Comparison of ENCODE assay signal across 11 cellular contexts in genomic region chr5:55062039-55062779, GRCh38. TPM values are rescaled to one million over a fixed set of nuclear protein-coding genes. Genes with fewer than 3 reads are reported as not detected.
A peak's percentile ranks its signal among the peaks of the same experiment; 100 is the strongest.
DNase-seq lines count a peak whose midpoint lies in the region; ATAC-seq and TF ChIP-seq lines count a peak whose summit lies in the region.
"Had no signal": no experiment of that assay in that cellular context is flagged by ENCODE, and none has a peak within 500 bp of the region (broad histone marks: within the 10 kb centered on the region; RNA-seq: fewer than 3 reads in every experiment).

No MANE protein-coding gene starts in this region.

- no peaks in the 10 kb centered on the region for H3K27me3 Mint-ChIP-seq in CD4-positive, alpha-beta memory T cell
- no peaks in the 10 kb centered on the region for H3K27me3 Mint-ChIP-seq in activated T-cell treated with anti-CD3 and anti-CD28 coated beads, Interleukin-2, amount 50 U/mL, for 4 hours (ENCODE audit: low read depth)
- no peaks in the 10 kb centered on the region for H3K27me3 Mint-ChIP-seq in natural killer cell (ENCODE audit: low read depth in 2 of 2)
- peaks cover 32% of the 10 kb centered on the region for H3K27me3 Mint-ChIP-seq in Caco-2 (ENCODE audit: insufficient read depth, unreplicated experiment)

- H3K4me1 Mint-ChIP-seq in CD4-positive, alpha-beta memory T cell, result peaks cover 38 to 64% (median 50%) of the 10 kb centered on the region in 4 donors
- H3K4me1 Mint-ChIP-seq in activated T-cell treated with anti-CD3 and anti-CD28 coated beads, Interleukin-2, amount 50 U/mL, for 4 hours (ENCODE audit: low read depth), result peaks cover 53% of the 10 kb centered on the region
- H3K4me1 Mint-ChIP-seq in natural killer cell (peaks cover 72 to 86% of the 10 kb centered on the region in 2 donors), Caco-2 (ENCODE audit: low read depth, unreplicated experiment) (no peaks in the 10 kb centered on the region)
- H3K4me1 Mint-ChIP-seq: CD14-positive monocyte had no signal

- peak overlapping the region; percentile 50 to 92 (median 80) for H3K27ac Mint-ChIP-seq in CD4-positive, alpha-beta memory T cell
- H3K27ac Mint-ChIP-seq in natural killer cell (peak overlapping the region; percentile 95 to 96), Caco-2 (ENCODE audit: unreplicated experiment) (no peak overlapping the region)
- H3K27ac Mint-ChIP-seq: CD14-positive monocyte had no signal

- H3K9me3 ChIP-seq in CD4-positive, alpha-beta memory T cell (ENCODE audit: control insufficient read depth in 1 of 2, low read length in 2 of 2), result no peaks in the 10 kb centered on the region
- H3K9me3 ChIP-seq in Caco-2, result no peaks in the 10 kb centered on the region

- no peak for TF ChIP-seq CTCF in natural killer cell (IDR thresholded peaks at IDR 0.05)
- TF ChIP-seq CTCF in Caco-2 (IDR thresholded peaks at IDR 0.05; ENCODE audit: insufficient read depth in 1 of 2, low read depth in 1 of 2, low read length in 1 of 2, severe bottlenecking in 1 of 2, unreplicated experiment in 1 of 2), result no peak

- POLR2A ChIA-PET in CD4-positive, alpha-beta memory T cell (lab: Charles Lee; ENCODE audit: partially characterized antibody), result interaction anchor here (0.7 to 4.6 kb wide), 14 partner anchors 10 to 451 kb away, joined by 3 to 55 read pairs (median 8); partner anchors contain the start of genes GZMA and GZMK
- POLR2A ChIA-PET in Caco-2 (lab: Charles Lee), result no interaction called here

- H3K9me3 Mint-ChIP-seq in CD4-positive, alpha-beta memory T cell, result peaks cover 0 to 2% (median 0%) of the 10 kb centered on the region in 8 donors
- no peaks in the 10 kb centered on the region for H3K9me3 Mint-ChIP-seq in activated T-cell treated with anti-CD3 and anti-CD28 coated beads, Interleukin-2, amount 50 U/mL, for 4 hours
- H3K9me3 Mint-ChIP-seq in natural killer cell (no peaks in the 10 kb centered on the region), Caco-2 (ENCODE audit: unreplicated experiment) (no peaks in the 10 kb centered on the region)

- no peaks in the 10 kb centered on the region for H3K36me3 Mint-ChIP-seq in CD4-positive, alpha-beta memory T cell
- no peaks in the 10 kb centered on the region for H3K36me3 Mint-ChIP-seq in activated T-cell treated with anti-CD3 and anti-CD28 coated beads, Interleukin-2, amount 50 U/mL, for 4 hours (ENCODE audit: insufficient read depth)
- no peaks in the 10 kb centered on the region for H3K36me3 Mint-ChIP-seq in natural killer cell
- H3K36me3 Mint-ChIP-seq in Caco-2 (ENCODE audit: insufficient read depth, unreplicated experiment), result no peaks in the 10 kb centered on the region
- H3K36me3 Mint-ChIP-seq: CD14-positive monocyte had no signal

- BruUV-seq in Caco-2 (replicated peaks; lab: Mats Ljungman, UMichigan), result no TSS peak

- no peaks in the 10 kb centered on the region for H3K36me3 ChIP-seq in CD4-positive, alpha-beta memory T cell (ENCODE audit: insufficient read depth, low read length)
- H3K36me3 ChIP-seq in Caco-2 (ENCODE audit: control insufficient read depth, insufficient read depth, low read length), result no peaks in the 10 kb centered on the region

- intact Hi-C loops in CD4-positive, alpha-beta memory T cell (cut with micrococcal nuclease), result loop anchor here (1.0 to 5.0 kb wide), 3 partner anchors 35 to 39 kb away; no protein-coding TSS in a partner anchor
- intact Hi-C loops in natural killer cell (cut with micrococcal nuclease) (loop anchor here (1.0 to 5.0 kb wide), 6 partner anchors 10 to 415 kb away; partner anchors contain the start of genes GZMA and GZMK), Caco-2 (cut with micrococcal nuclease; ENCODE audit: unreplicated experiment) (no loop called here)

- peak; percentile 42 to 63 (median 57) for DNase-seq in CD4-positive, alpha-beta memory T cell
- peak; percentile 25 for DNase-seq in NCI-H748 treated with DMSO at 0.1 percent for 48 hours (lab: John Stamatoyannopoulos, UW)
- peak; percentile 10 for DNase-seq in activated T-cell treated with anti-CD3 and anti-CD28 coated beads, Interleukin-2, amount 50 U/mL, for 4 hours
- DNase-seq in natural killer cell, result peak; percentile 63
- no peak for DNase-seq in Caco-2
- no peak for DNase-seq in AML-193 (lab: John Stamatoyannopoulos, UW)
- no peak for DNase-seq in NCI-H1930 (lab: John Stamatoyannopoulos, UW)
- no peak for DNase-seq in dermis blood vessel endothelial cell
- DNase-seq: NCI-H187 had no signal

- ATAC-seq in activated T-cell treated with anti-CD3 and anti-CD28 coated beads, Interleukin-2, amount 50 U/mL, for 4 hours, result peak; percentile 84 to 88
- peak; percentile 77 to 87 (median 85) for ATAC-seq in natural killer cell

- H3K4me1 ChIP-seq in CD4-positive, alpha-beta memory T cell (ENCODE audit: insufficient read depth, low read length), result peaks cover 38% of the 10 kb centered on the region
- H3K4me1 ChIP-seq in Caco-2, result no peaks in the 10 kb centered on the region

- H3K27me3 ChIP-seq in CD4-positive, alpha-beta memory T cell (ENCODE audit: insufficient read depth, low read length), result no peaks in the 10 kb centered on the region
- no peaks in the 10 kb centered on the region for H3K27me3 ChIP-seq in Caco-2 (replicated peaks; ENCODE audit: control insufficient read depth, insufficient read depth, low read length)

- peak overlapping the region; percentile 2 to 41 for H3K4me3 ChIP-seq in CD4-positive, alpha-beta memory T cell (ENCODE audit: low read length in 2 of 2)
- no peak overlapping the region for H3K4me3 ChIP-seq in Caco-2 (ENCODE audit: low read depth, low read length)
- H3K4me3 ChIP-seq: skin epidermis had no signal

- CTCF ChIA-PET in CD4-positive, alpha-beta memory T cell (lab: Charles Lee; ENCODE audit: partially characterized antibody), result interaction anchor here (0.9 to 4.5 kb wide), 12 partner anchors 9 to 118 kb away, joined by 3 to 28 read pairs (median 6); no protein-coding TSS in a partner anchor
- CTCF ChIA-PET in Caco-2 (lab: Charles Lee), result no interaction called here

- H3K27ac ChIP-seq in CD4-positive, alpha-beta memory T cell (ENCODE audit: low read depth, low read length), result peak overlapping the region; percentile 1

- H3K4me3 Mint-ChIP-seq in CD4-positive, alpha-beta memory T cell, result peak overlapping the region; percentile 82 to 91 (median 88)
- H3K4me3 Mint-ChIP-seq in activated T-cell treated with anti-CD3 and anti-CD28 coated beads, Interleukin-2, amount 50 U/mL, for 4 hours, result peak overlapping the region; percentile 75
- H3K4me3 Mint-ChIP-seq in natural killer cell (peak overlapping the region; percentile 90), Caco-2 (ENCODE audit: unreplicated experiment) (no peak overlapping the region)
- H3K4me3 Mint-ChIP-seq: CD14-positive monocyte had no signal

RNA-seq across cellular contexts. Expression of gene GZMK, which starts 38.2 kb away (rescaled TPM):
- total RNA-seq in CD4-positive, alpha-beta memory T cell, result 10 to 100 TPM; 30.0 to 31.3 TPM
- 100 to 1,000 TPM in 1 of 2 donors, 10 to 100 TPM in 1; 92.8 to 116 TPM for polyA plus RNA-seq in CD4-positive, alpha-beta memory T cell
- under 1 TPM; 0.25 to 0.50 (median 0.35) TPM for total RNA-seq in activated T-cell treated with anti-CD3 and anti-CD28 coated beads, Interleukin-2, amount 50 U/mL, for 4 hours
- total RNA-seq in natural killer cell (10 to 100 TPM; 24.5 to 40.9 (median 30.3) TPM), Caco-2 (2022) (not detected in 2 replicates), dermis blood vessel endothelial cell (not detected in 2 replicates)

RNA-seq across cellular contexts. Expression of gene GZMA, which starts 40.2 kb away (rescaled TPM):
- total RNA-seq in CD4-positive, alpha-beta memory T cell, result 10 to 100 TPM; 25.0 to 28.2 TPM
- 100 to 1,000 TPM; 199 to 230 TPM for polyA plus RNA-seq in CD4-positive, alpha-beta memory T cell
- total RNA-seq in activated T-cell treated with anti-CD3 and anti-CD28 coated beads, Interleukin-2, amount 50 U/mL, for 4 hours, result 10 to 100 TPM in 1 of 3 donors, 1 to 10 TPM in 2; 5.6 to 14.4 (median 7.7) TPM
- 100 to 1,000 TPM; 530 to 621 (median 590) TPM for total RNA-seq in natural killer cell
- not detected in 2 replicates for total RNA-seq in Caco-2 (2022)
- not detected in 2 replicates for total RNA-seq in dermis blood vessel endothelial cell

Comparison
In these comparisons a context has a peak if more than half of its experiments do, and no peak if none do; other contexts are left out.
1. DNase-seq: peak in CD4-positive, alpha-beta memory T cell (5 of 5), NCI-H748 treated with DMSO at 0.1 percent for 48 hours (single experiment), activated T-cell treated with anti-CD3 and anti-CD28 coated beads, Interleukin-2, amount 50 U/mL, for 4 hours (single experiment) and natural killer cell (single experiment); none in Caco-2 (0 of 2), AML-193 (0 of 2), NCI-H1930 (0 of 2) and dermis blood vessel endothelial cell (single experiment).
2. RNA of gene GZMK, which starts 38.2 kb away (total RNA-seq): 30.0 to 31.3 TPM in CD4-positive, alpha-beta memory T cell and 24.5 to 40.9 TPM in natural killer cell; 0.25 to 0.50 TPM in activated T-cell treated with anti-CD3 and anti-CD28 coated beads, Interleukin-2, amount 50 U/mL, for 4 hours, not detected in Caco-2 and not detected in dermis blood vessel endothelial cell; every median in the first group is over 10 times any median in the second.
3. RNA of gene GZMA, which starts 40.2 kb away (total RNA-seq): 530 to 621 TPM in natural killer cell; 25.0 to 28.2 TPM in CD4-positive, alpha-beta memory T cell, 5.6 to 14.4 TPM in activated T-cell treated with anti-CD3 and anti-CD28 coated beads, Interleukin-2, amount 50 U/mL, for 4 hours, not detected in Caco-2 and not detected in dermis blood vessel endothelial cell; every median in the first group is over 10 times any median in the second.